In genomic region chr10:79159785-79160184, GRCh38 we compare ENCODE assay signal across 11 cellular contexts.
DNase-seq lines count a peak whose midpoint lies in the region; ATAC-seq, FAIRE-seq and TF ChIP-seq lines count a peak whose summit lies in the region.
"Had no signal": no experiment of that assay in that cellular context is flagged by ENCODE, and none has a peak within 500 bp of the region (broad histone marks: within the 10 kb centered on the region; RNA-seq: fewer than 3 reads in every experiment).

No MANE protein-coding gene starts in this region.

- no peak overlapping the region for H3K9ac ChIP-seq in H1 (replicated peaks in 1 of 4; ENCODE audit: extremely low read depth in 1 of 4, low read depth in 3 of 4, low read length in 3 of 4)

- H3K4ac ChIP-seq in H1 (replicated peaks; ENCODE audit: insufficient read length, low read depth, low read length): no peak overlapping the region

- H2BK120ac ChIP-seq in H1 (replicated peaks; ENCODE audit: low read depth, low read length): no peak overlapping the region

- H3K27ac ChIP-seq in H1 (ENCODE audit: low read depth, low read length) (no peak overlapping the region), lower lobe of right lung (peak overlapping the region; percentile 76), testis (peak overlapping the region; percentile 24 to 53)

- DNase-seq in MG63 (peak; percentile 90), H1 (ENCODE audit: low read depth in 1 of 2, low spot score in 2 of 2) (no peak), lower lobe of right lung (no peak), testis (peak; percentile 50), SW 1271 (lab: John Stamatoyannopoulos, UW) (no peak), HEK293T (ENCODE audit: extremely low spot score) (no peak)
- DNase-seq in activated CD8-positive, alpha-beta T cell treated with anti-CD3 and anti-CD28 coated beads, Interleukin-2, amount 10 ng/mL, durations not matched to agents 7 days and 5 days: no peak
- DNase-seq: effector CD4-positive, alpha-beta T cell; NCI-H1092 treated with DMSO at 0.1 percent for 48 hours had no signal

- peaks cover 0 to 35% of the 10 kb centered on the region in 2 experiments; a peak in 1 of 4 replicates for H3K79me2 ChIP-seq in H1 (ENCODE audit: control insufficient read depth in 1 of 2, insufficient read depth in 2 of 2, low read length in 2 of 2)

- no peaks in the 10 kb centered on the region for H3K23me2 ChIP-seq in H1 (ENCODE audit: low read depth, low read length)

- no peak overlapping the region for H3K14ac ChIP-seq in H1 (ENCODE audit: insufficient read length)

- H2BK15ac ChIP-seq in H1 (ENCODE audit: low read length): 0 out of 2 replicates have a peak overlapping the region, but pooled peaks have one; percentile 1

- H2AK5ac ChIP-seq in H1 (ENCODE audit: low read depth, low read length): peak overlapping the region; percentile 99; the same call in 1 of the 2 replicates

- intact Hi-C loops in lower lobe of right lung (cut with DNase I): no loop called here
- intact Hi-C loops in testis (cut with DNase I; ENCODE audit: low total_unique reads): no loop called here

- H3K36me3 ChIP-seq in MG63 (peaks cover 65% of the 10 kb centered on the region), H1 (ENCODE audit: control insufficient read depth in 2 of 4, insufficient read depth in 4 of 4, low read length in 3 of 4) (no peaks in the 10 kb centered on the region), lower lobe of right lung (peaks cover 21% of the 10 kb centered on the region), testis (ENCODE audit: low read depth, missing control alignments) (no peaks in the 10 kb centered on the region)

- H4K20me1 ChIP-seq in H1 (replicated peaks in 1 of 2; ENCODE audit: control insufficient read depth in 1 of 2, insufficient read depth in 2 of 2, low read length in 2 of 2): peaks cover 0 to 10% of the 10 kb centered on the region in 2 experiments

- peak overlapping the region; percentile 97 for H2BK5ac ChIP-seq in H1 (ENCODE audit: low read depth, low read length)

- H3K4me3 Mint-ChIP-seq in activated CD8-positive, alpha-beta T cell treated with anti-CD3 and anti-CD28 coated beads, Interleukin-2, amount 10 ng/mL, durations not matched to agents 7 days and 5 days: no peak overlapping the region

- H4K8ac ChIP-seq in H1 (ENCODE audit: extremely low read depth, insufficient read depth, low read length): peak overlapping the region; percentile 59; the same call in 1 of the 2 replicates

- no peak overlapping the region for H2AFZ ChIP-seq in H1 (ENCODE audit: low read length)

- no peak for TF ChIP-seq RAD21 in H1 (IDR thresholded peaks at IDR 0.05 in 1 of 2, conservative IDR thresholded peaks at IDR 0.05 in 1 of 2; ENCODE audit: low read depth in 2 of 2, low read length in 2 of 2)

- H3K27ac Mint-ChIP-seq in activated CD8-positive, alpha-beta T cell treated with anti-CD3 and anti-CD28 coated beads, Interleukin-2, amount 10 ng/mL, durations not matched to agents 7 days and 5 days: no peak overlapping the region

- H2BK12ac ChIP-seq in H1 (ENCODE audit: low read depth, low read length): peak overlapping the region; percentile 100

- CTCF ChIA-PET in H1 (lab: Charles Lee; ENCODE audit: partially characterized antibody) (interaction anchor here (0.8 to 32.0 kb wide), 6 partner anchors 11 to 70 kb away, joined by 3 to 396 read pairs (median 14); no protein-coding TSS in a partner anchor), HEK293T (lab: Yijun Ruan, JAX) (no interaction called here)
- CTCF ChIA-PET in activated CD8-positive, alpha-beta T cell treated with anti-CD3 and anti-CD28 coated beads, Interleukin-2, amount 10 ng/mL, durations not matched to agents 7 days and 5 days (lab: Charles Lee): no interaction called here

- H3K27me3 ChIP-seq in MG63: no peaks in the 10 kb centered on the region
- no peaks in the 10 kb centered on the region; a peak in 1 of 7 replicates for H3K27me3 ChIP-seq in H1 (replicated peaks in 1 of 4; ENCODE audit: control insufficient read depth in 3 of 4, extremely low read depth in 1 of 4, insufficient read depth in 3 of 4, low read length in 3 of 4)
- no peaks in the 10 kb centered on the region for H3K27me3 ChIP-seq in lower lobe of right lung (ENCODE audit: low read depth)
- no peaks in the 10 kb centered on the region for H3K27me3 ChIP-seq in testis

- H2BK20ac ChIP-seq in H1 (ENCODE audit: low read length): 0 out of 2 replicates have a peak overlapping the region, but pooled peaks have one; percentile 0

- TF ChIP-seq EP300 in H1 (IDR thresholded peaks at IDR 0.05; ENCODE audit: borderline replicate concordance in 1 of 2, low read depth in 2 of 2, low read length in 2 of 2): no peak

- FAIRE-seq in H1 (lab: Jason Lieb, UNC): no peak
- FAIRE-seq: G401.6 had no signal

- peak overlapping the region; percentile 22 for H4K5ac ChIP-seq in H1 (ENCODE audit: insufficient read length, low read depth, low read length)

- TF ChIP-seq CTCF in H1 (IDR thresholded peaks at IDR 0.05; ENCODE audit: control extremely low read depth in 1 of 3, insufficient read depth in 1 of 3, low read depth in 1 of 3, low read length in 3 of 3) (no peak), lower lobe of right lung (IDR thresholded peaks at IDR 0.05) (no peak), testis (IDR thresholded peaks at IDR 0.05) (no peak)

- no peak overlapping the region for H3K23ac ChIP-seq in H1 (ENCODE audit: insufficient read length)

- peaks cover 12% of the 10 kb centered on the region for H3K79me1 ChIP-seq in H1 (ENCODE audit: low read depth, low read length)

- no peak overlapping the region for H3K56ac ChIP-seq in H1 (replicated peaks; ENCODE audit: insufficient read length, low read depth, low read length)

- no peaks in the 10 kb centered on the region for H3K9me3 ChIP-seq in MG63
- H3K9me3 ChIP-seq in H1 (ENCODE audit: insufficient read depth in 2 of 2, low read depth in 1 of 2, low read length in 1 of 2): no peaks in the 10 kb centered on the region
- no peaks in the 10 kb centered on the region for H3K9me3 ChIP-seq in lower lobe of right lung
- no peaks in the 10 kb centered on the region for H3K9me3 ChIP-seq in testis

- H3K36me3 Mint-ChIP-seq in activated CD8-positive, alpha-beta T cell treated with anti-CD3 and anti-CD28 coated beads, Interleukin-2, amount 10 ng/mL, durations not matched to agents 7 days and 5 days (ENCODE audit: low read depth): no peaks in the 10 kb centered on the region

- ATAC-seq in lower lobe of right lung (no peak), HG02852 (IDR thresholded peaks at IDR 0.05; ENCODE audit: unreplicated experiment) (no peak)
- no peak for ATAC-seq in activated CD8-positive, alpha-beta T cell treated with anti-CD3 and anti-CD28 coated beads, Interleukin-2, amount 10 ng/mL, durations not matched to agents 7 days and 5 days

- no peak overlapping the region for H4K91ac ChIP-seq in H1 (replicated peaks; ENCODE audit: insufficient read length, low read length)

- TF ChIP-seq POLR2A in H1 (IDR thresholded peaks at IDR 0.05; ENCODE audit: control extremely low read depth in 1 of 2, low read depth in 2 of 2, low read length in 2 of 2) (no peak), testis (IDR thresholded peaks at IDR 0.05) (no peak)

- 95% methylated on average over 8 of the region's 15 CpGs; no CpG with 5 or more reads in 1 of the 2 experiments for WGBS in H1 (ENCODE audit: extremely low coverage in 1 of 2, insufficient coverage in 1 of 2, insufficient read length in 1 of 2, insufficient replicate concordance in 2 of 2, low coverage in 1 of 2, low lambda C conversion rate in 2 of 2, missing lambda C conversion rate in 1 of 2), 2 experiments
- 47 to 50% methylated on average over 12 to 15 of the region's 15 CpGs for WGBS in testis, 2 donors

- POLR2A ChIA-PET in H1 (lab: Charles Lee; ENCODE audit: partially characterized antibody): interaction anchor here (0.9 to 1.6 kb wide), 6 partner anchors 11 to 28 kb away, joined by 3 to 4 read pairs (median 3); no protein-coding TSS in a partner anchor
- POLR2A ChIA-PET in HEK293T (lab: Yijun Ruan, JAX): no interaction called here
- POLR2A ChIA-PET in activated CD8-positive, alpha-beta T cell treated with anti-CD3 and anti-CD28 coated beads, Interleukin-2, amount 10 ng/mL, durations not matched to agents 7 days and 5 days (lab: Charles Lee): interaction anchor here (0.7 kb wide), 1 partner anchor 45 kb away, joined by 3 read pairs; no protein-coding TSS in a partner anchor

- no peaks in the 10 kb centered on the region for H3K9me3 Mint-ChIP-seq in activated CD8-positive, alpha-beta T cell treated with anti-CD3 and anti-CD28 coated beads, Interleukin-2, amount 10 ng/mL, durations not matched to agents 7 days and 5 days (ENCODE audit: insufficient read depth)

- H3K4me2 ChIP-seq in H1 (ENCODE audit: insufficient read depth in 1 of 2, low read depth in 2 of 2, low read length in 2 of 2): no peak overlapping the region

- H3K4me1 ChIP-seq in H1 (replicated peaks in 1 of 4; ENCODE audit: control insufficient read depth in 3 of 4, insufficient read depth in 4 of 4, low read length in 3 of 4) (peaks cover 21 to 44% (median 34%) of the 10 kb centered on the region in 4 experiments), lower lobe of right lung (peaks cover 90% of the 10 kb centered on the region), testis (peaks cover 57% of the 10 kb centered on the region)

- H3K4me1 Mint-ChIP-seq in activated CD8-positive, alpha-beta T cell treated with anti-CD3 and anti-CD28 coated beads, Interleukin-2, amount 10 ng/mL, durations not matched to agents 7 days and 5 days (ENCODE audit: low read depth): no peaks in the 10 kb centered on the region

- H3K4me3 ChIP-seq in MG63 (no peak overlapping the region), H1 (ENCODE audit: extremely low read depth in 1 of 4, insufficient read depth in 2 of 4, low read depth in 3 of 4, low read length in 4 of 4) (no peak overlapping the region), lower lobe of right lung (peak overlapping the region; percentile 22), testis (no peak overlapping the region)

- H3K27me3 Mint-ChIP-seq in activated CD8-positive, alpha-beta T cell treated with anti-CD3 and anti-CD28 coated beads, Interleukin-2, amount 10 ng/mL, durations not matched to agents 7 days and 5 days (ENCODE audit: low read depth): no peaks in the 10 kb centered on the region

- H3K18ac ChIP-seq in H1 (ENCODE audit: extremely low read depth, low read length): peak overlapping the region; percentile 29; the same call in 1 of the 2 replicates

TF ChIP-seq in H1, 55 proteins besides CTCF, POLR2A, EP300 and RAD21 (continues in another document):
- TF ChIP-seq TAF7 (optimal IDR thresholded peaks at IDR 0.05; ENCODE audit: borderline replicate concordance, low read depth, low read length): no peak
- TF ChIP-seq RFX5 (IDR thresholded peaks at IDR 0.05; ENCODE audit: borderline replicate concordance, low read depth, low read length): no peak
- no peak for TF ChIP-seq FOSL1 (IDR thresholded peaks at IDR 0.05; ENCODE audit: insufficient read depth, low read depth, low read length)

TF ChIP-seq in HEK293T, 16 proteins besides CTCF, POLR2A, EP300 and RAD21 (continues in another document):
- TF ChIP-seq ELF4 (IDR thresholded peaks at IDR 0.05) (no peak), BHLHE40 (IDR thresholded peaks at IDR 0.05; ENCODE audit: borderline replicate concordance) (no peak), CTBP1 (IDR thresholded peaks at IDR 0.05; ENCODE audit: borderline replicate concordance) (no peak), L3MBTL2 (conservative IDR thresholded peaks at IDR 0.05) (no peak), FOXA1 (IDR thresholded peaks at IDR 0.05) (no peak), LEF1 (IDR thresholded peaks at IDR 0.05; ENCODE audit: borderline replicate concordance) (no peak), SP1 (IDR thresholded peaks at IDR 0.05) (no peak)

Comparison
In these comparisons a context has a peak if more than half of its experiments do, and no peak if none do; other contexts are left out.
1. DNase-seq: peak in MG63 (single experiment) and testis (single experiment); none in H1 (0 of 2), lower lobe of right lung (single experiment), SW 1271 (0 of 2), HEK293T (single experiment) and activated CD8-positive, alpha-beta T cell treated with anti-CD3 and anti-CD28 coated beads, Interleukin-2, amount 10 ng/mL, durations not matched to agents 7 days and 5 days (single experiment).